Comparison of ENCODE assay signal across 14 cellular contexts in the genomic region with DNA sequence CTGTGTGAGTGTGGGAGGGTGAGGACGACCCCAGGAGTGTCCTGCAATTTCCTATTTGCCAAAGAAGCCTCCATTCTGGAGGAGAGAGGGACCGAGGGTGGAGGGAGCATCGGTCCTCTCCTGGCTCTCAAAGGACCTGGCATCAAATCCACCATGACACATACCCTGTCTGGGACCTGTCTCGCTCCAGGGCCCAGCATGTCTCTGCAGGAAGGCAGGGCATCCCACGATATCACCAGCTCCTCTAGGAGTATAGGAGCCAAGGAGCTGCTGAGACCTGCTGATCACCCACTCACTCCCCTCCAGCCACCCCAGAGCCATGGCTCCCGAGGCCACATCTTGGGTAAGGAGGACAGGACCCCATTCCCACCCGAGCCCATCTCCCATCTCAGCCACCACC. TPM values are rescaled to one million over a fixed set of nuclear protein-coding genes. Genes with fewer than 3 reads are reported as not detected.
DNase-seq lines count a peak whose midpoint lies in the region; ATAC-seq, FAIRE-seq and TF ChIP-seq lines count a peak whose summit lies in the region.
"Not testable (repeated sequence)": the region's sequence is repeated elsewhere in the genome, so short reads cannot be mapped to it uniquely, and the experiment has no call there.
"Had no signal": no experiment of that assay in that cellular context is flagged by ENCODE, and none has a peak within 500 bp of the region (broad histone marks: within the 10 kb centered on the region; RNA-seq: fewer than 3 reads in every experiment).

No MANE protein-coding gene starts in this region.

- not testable (repeated sequence) for H3K36me3 Mint-ChIP-seq in type B pancreatic cell

- POLR2A ChIA-PET in RWPE1 (lab: Yijun Ruan, JAX; ENCODE audit: low non-redundant PET): not testable (repeated sequence)

- ATAC-seq in esophagus mucosa: peak; percentile 59

- H3K9me3 ChIP-seq in keratinocyte (ENCODE audit: control insufficient read depth, low read depth, low read length); trophoblast cell (ENCODE audit: insufficient read depth, low read depth, low read length): not testable (repeated sequence)

- TF ChIP-seq POLR2A in GM12891 (IDR thresholded peaks at IDR 0.05; ENCODE audit: low read depth, low read length): not testable (repeated sequence)

- not testable (repeated sequence) for H2BK120ac ChIP-seq in trophoblast cell (ENCODE audit: insufficient read depth, low read length, poor library complexity)

- not testable (repeated sequence) for H3K9ac ChIP-seq in keratinocyte (ENCODE audit: control insufficient read depth, extremely low read depth, insufficient read depth, low read length); trophoblast cell (ENCODE audit: low read length)

- H4K20me1 ChIP-seq in keratinocyte (ENCODE audit: control insufficient read depth, extremely low read depth, insufficient read depth, low read length): not testable (repeated sequence)

- H3K9me3 Mint-ChIP-seq in type B pancreatic cell: not testable (repeated sequence)

- peak overlapping the region; percentile 98 for H3K27ac ChIP-seq in RWPE1
- not testable (repeated sequence) for H3K27ac ChIP-seq in keratinocyte (ENCODE audit: control insufficient read depth, insufficient read depth, low read length); trophoblast cell (ENCODE audit: low read depth, low read length)

- FAIRE-seq in GM12891 (lab: Jason Lieb, UNC) (peak; percentile 16), bronchial epithelial cell (lab: Jason Lieb, UNC) (peak; percentile 97), keratinocyte (lab: Jason Lieb, UNC) (peak; percentile 97)

- peak overlapping the region; percentile 63 for H2BK12ac ChIP-seq in trophoblast cell (ENCODE audit: low read length)

- peak overlapping the region; percentile 69 for H3K18ac ChIP-seq in trophoblast cell (ENCODE audit: low read length)

- not testable (repeated sequence) for H3K9me1 ChIP-seq in keratinocyte (ENCODE audit: control insufficient read depth, extremely low read depth, insufficient read depth, low read length)

- H3K4ac ChIP-seq in trophoblast cell (ENCODE audit: low read depth, low read length): not testable (repeated sequence)

- not testable (repeated sequence) for DNase-seq in GM12891 (ENCODE audit: insufficient read length, low spot score); RWPE1 (ENCODE audit: low spot score); keratinocyte (ENCODE audit: low read depth, low spot score); trophoblast cell; type B pancreatic cell (ENCODE audit: extremely low spot score, unreplicated experiment)
- peak; percentile 57 for DNase-seq in bronchial epithelial cell (ENCODE audit: low read depth)

- not testable (repeated sequence) for H2AK5ac ChIP-seq in trophoblast cell (ENCODE audit: low read length)

- H3K4me1 Mint-ChIP-seq in type B pancreatic cell (ENCODE audit: unreplicated experiment): not testable (repeated sequence)

- dilution Hi-C loops in keratinocyte (cut with MboI; ENCODE audit: extremely low pct_ligation_motif_present, low sequenced_read_pairs): not testable (repeated sequence)

- H2AFZ ChIP-seq in keratinocyte (ENCODE audit: control insufficient read depth, low read length); trophoblast cell (ENCODE audit: insufficient read depth, low read length, poor library complexity): not testable (repeated sequence)

- not testable (repeated sequence) for H3K79me1 ChIP-seq in trophoblast cell (ENCODE audit: low read length)

- H2BK5ac ChIP-seq in trophoblast cell (ENCODE audit: low read depth, low read length, poor library complexity): not testable (repeated sequence)

- H3K27me3 Mint-ChIP-seq in type B pancreatic cell: peaks cover 15% of the 10 kb centered on the region

- peak overlapping the region; percentile 55 for H3K27ac Mint-ChIP-seq in type B pancreatic cell

- H3K4me2 ChIP-seq in keratinocyte (ENCODE audit: control insufficient read depth, extremely low read depth, insufficient read depth, low read depth, low read length); trophoblast cell (ENCODE audit: low read length): not testable (repeated sequence)

- not testable (repeated sequence) for H3K36me3 ChIP-seq in bronchial epithelial cell (ENCODE audit: control insufficient read depth, insufficient read depth, low read length); keratinocyte (ENCODE audit: control insufficient read depth in 2 of 2, extremely low read depth in 1 of 2, insufficient read depth in 2 of 2, low read length in 2 of 2); trophoblast cell (ENCODE audit: control insufficient read depth in 1 of 2, insufficient read depth in 2 of 2, low read length in 2 of 2)

- H3K23ac ChIP-seq in trophoblast cell (ENCODE audit: low read length): not testable (repeated sequence)

- WGBS in trophoblast cell (ENCODE audit: extremely low coverage, insufficient coverage, insufficient read length): no CpG with 5 or more reads among the region's 7 CpGs

- CTCF ChIA-PET in RWPE1 (lab: Yijun Ruan, JAX): not testable (repeated sequence)

- not testable (repeated sequence) for TF ChIP-seq CTCF in RWPE1 (conservative IDR thresholded peaks at IDR 0.05; ENCODE audit: low read depth); bronchial epithelial cell (IDR thresholded peaks at IDR 0.05; ENCODE audit: insufficient read depth, low read length, severe bottlenecking); keratinocyte (optimal IDR thresholded peaks at IDR 0.05 in 1 of 3, IDR thresholded peaks at IDR 0.05 in 1 of 3, conservative IDR thresholded peaks at IDR 0.05 in 1 of 3; ENCODE audit: extremely low read depth in 1 of 3, insufficient read depth in 2 of 3, low read length in 3 of 3); type B pancreatic cell (conservative IDR thresholded peaks at IDR 0.05)

- not testable (repeated sequence) for H3K4me3 Mint-ChIP-seq in type B pancreatic cell

- H3K4me1 ChIP-seq in keratinocyte (ENCODE audit: control insufficient read depth, extremely low read depth, insufficient read depth, low read length): peaks cover 41% of the 10 kb centered on the region
- H3K4me1 ChIP-seq in trophoblast cell (ENCODE audit: control insufficient read depth in 1 of 2, insufficient read depth in 2 of 2, low read length in 2 of 2): peaks cover 7 to 10% of the 10 kb centered on the region in 2 experiments

- H4K12ac ChIP-seq in trophoblast cell (ENCODE audit: low read depth, low read length): not testable (repeated sequence)

- peak overlapping the region; percentile 60 for H4K91ac ChIP-seq in trophoblast cell (ENCODE audit: low read depth, low read length)

- H4K8ac ChIP-seq in trophoblast cell (ENCODE audit: low read depth, low read length): not testable (repeated sequence)

- H3K14ac ChIP-seq in trophoblast cell (ENCODE audit: low read length): not testable (repeated sequence)

- not testable (repeated sequence) for H3K4me3 ChIP-seq in bronchial epithelial cell (ENCODE audit: low read depth, low read length); keratinocyte (ENCODE audit: control insufficient read depth in 2 of 3, extremely low read depth in 1 of 3, insufficient read depth in 2 of 3, low read depth in 1 of 3, low read length in 3 of 3); trophoblast cell (ENCODE audit: low read depth, low read length)

- H3K79me2 ChIP-seq in keratinocyte (ENCODE audit: control insufficient read depth, insufficient read depth, low read length); trophoblast cell (ENCODE audit: control insufficient read depth, insufficient read depth, low read length, poor library complexity): not testable (repeated sequence)

- H3K27me3 ChIP-seq in bronchial epithelial cell (ENCODE audit: control insufficient read depth, insufficient read depth, low read length); keratinocyte (ENCODE audit: control insufficient read depth, extremely low read depth, insufficient read depth, low read length); trophoblast cell (ENCODE audit: insufficient read depth, low read length): not testable (repeated sequence)

RNA-seq across cellular contexts. Expression of gene IGFL1, which starts 33.6 kb away (rescaled TPM):
- polyA plus RNA-seq in GM12891 (2012; ENCODE audit: low read depth, missing spikeins): not detected
- not detected in 2 replicates for total RNA-seq in bronchial epithelial cell
- total RNA-seq in esophagus mucosa: 20.2 TPM
- 14.0 to 86.6 TPM (median 21.3 TPM) in 3 replicates for polyA plus RNA-seq in keratinocyte
- polyA plus RNA-seq in keratinocyte (2011; ENCODE audit: low read depth): 176 TPM
- polyA plus RNA-seq in keratinocyte (2011; cell fraction: cytosol; rRNA removed): 43.5 and 56.0 TPM in 2 replicates
- polyA plus RNA-seq in keratinocyte (2011; cell fraction: nucleus; rRNA removed): 37.3 and 41.1 TPM in 2 replicates
- polyA plus RNA-seq in keratinocyte (2012; ENCODE audit: low replicate concordance): 17.2 and 447 TPM in 2 replicates
- polyA minus RNA-seq in keratinocyte: 11.8 to 106 TPM (median 30.7 TPM) in 3 replicates
- polyA minus RNA-seq in keratinocyte (2011; cell fraction: cytosol; rRNA and poly(A)+ RNA removed): 32.8 TPM
- 16.1 and 18.7 TPM in 2 replicates for polyA minus RNA-seq in keratinocyte (2011; cell fraction: nucleus; rRNA and poly(A)+ RNA removed)
- 0.29 and 0.38 TPM in 2 replicates for polyA plus RNA-seq in trophoblast cell (2013)
- total RNA-seq in type B pancreatic cell (ENCODE audit: low replicate concordance): 0.56 and 0.76 TPM in 2 replicates
- total RNA-seq: A673; Calu3; CD4-positive, alpha-beta memory T cell; CD4-positive, CD25-positive, alpha-beta regulatory T cell; CD8-positive, alpha-beta memory T cell had no signal
- polyA plus RNA-seq: AG04450; CD14-positive monocyte; CD4-positive, alpha-beta memory T cell; CD4-positive, CD25-positive, alpha-beta regulatory T cell; CD8-positive, alpha-beta memory T cell had no signal

RNA-seq across cellular contexts. Expression of gene IGFL2, which starts 47.9 kb away (rescaled TPM):
- polyA plus RNA-seq in GM12891 (2012; ENCODE audit: low read depth, missing spikeins): not detected
- total RNA-seq in bronchial epithelial cell: 2.4 TPM in 1 of 2 replicates, not detected in the other
- total RNA-seq in esophagus mucosa: 2.3 TPM
- 2.9 to 16.2 TPM (median 7.1 TPM) in 3 replicates for polyA plus RNA-seq in keratinocyte
- 17.9 TPM for polyA plus RNA-seq in keratinocyte (2011; ENCODE audit: low read depth)
- polyA plus RNA-seq in keratinocyte (2011; cell fraction: cytosol; rRNA removed): 5.8 and 6.2 TPM in 2 replicates
- 2.6 and 5.8 TPM in 2 replicates for polyA plus RNA-seq in keratinocyte (2011; cell fraction: nucleus; rRNA removed)
- 3.2 and 59.5 TPM in 2 replicates for polyA plus RNA-seq in keratinocyte (2012; ENCODE audit: low replicate concordance)
- polyA minus RNA-seq in keratinocyte: 4.1 to 10.4 TPM (median 7.2 TPM) in 3 replicates
- 7.9 TPM for polyA minus RNA-seq in keratinocyte (2011; cell fraction: cytosol; rRNA and poly(A)+ RNA removed)
- 4.3 and 4.7 TPM in 2 replicates for polyA minus RNA-seq in keratinocyte (2011; cell fraction: nucleus; rRNA and poly(A)+ RNA removed)
- 1.8 and 2.4 TPM in 2 replicates for polyA plus RNA-seq in trophoblast cell (2013)
- 104 and 441 TPM in 2 replicates for total RNA-seq in type B pancreatic cell (ENCODE audit: low replicate concordance)
- total RNA-seq: Calu3; CD4-positive, CD25-positive, alpha-beta regulatory T cell; CD8-positive, alpha-beta memory T cell had no signal
- polyA plus RNA-seq: AG04450; CD14-positive monocyte; CD8-positive, alpha-beta memory T cell had no signal

Comparison
In these comparisons a context has a peak if more than half of its experiments do, and no peak if none do; other contexts are left out.
1. RNA of gene IGFL1, which starts 33.6 kb away (total RNA-seq): 20.2 TPM in esophagus mucosa (single experiment); 0.56 to 0.76 TPM in type B pancreatic cell and not detected in bronchial epithelial cell; every median in the first group is over 10 times any median in the second.
2. RNA of gene IGFL2, which starts 47.9 kb away (total RNA-seq): 104 to 441 TPM in type B pancreatic cell; 2.3 TPM in esophagus mucosa (single experiment) and 2.4 TPM in bronchial epithelial cell; every median in the first group is over 10 times any median in the second.